ENCODE assay signal across 9 cellular contexts in the genomic region with DNA sequence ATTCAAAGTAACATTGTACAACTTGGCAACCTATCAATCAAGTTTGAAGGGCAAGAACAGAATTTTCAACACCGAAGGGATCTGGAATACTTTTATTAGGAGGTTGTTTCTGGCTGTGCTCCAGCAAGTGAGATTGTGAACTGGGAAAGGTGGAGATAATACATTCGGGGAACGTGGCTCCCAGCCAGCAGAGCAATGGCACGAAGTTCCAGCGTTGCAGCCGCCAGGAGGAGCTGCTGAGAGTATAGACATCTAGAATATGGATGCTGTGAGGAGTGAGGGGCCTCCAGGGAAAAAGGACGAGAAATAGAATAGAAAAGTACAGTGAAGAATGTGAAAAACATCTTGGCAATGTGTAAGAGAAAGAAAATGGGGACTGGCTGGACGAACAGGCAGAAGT.
DNase-seq lines count a peak whose midpoint lies in the region; ATAC-seq, FAIRE-seq and TF ChIP-seq lines count a peak whose summit lies in the region.
"Had no signal": no experiment of that assay in that cellular context is flagged by ENCODE, and none has a peak within 500 bp of the region (broad histone marks: within the 10 kb centered on the region; RNA-seq: fewer than 3 reads in every experiment).

No MANE protein-coding gene starts in this region.

- ATAC-seq in GM23338, result peak; percentile 58; the same call in 2 of the 3 replicates
- peak; percentile 67 for ATAC-seq in HepG2
- no peak for ATAC-seq in GM21515 (IDR thresholded peaks at IDR 0.05; ENCODE audit: unreplicated experiment)
- no peak for ATAC-seq in GM19397 (IDR thresholded peaks at IDR 0.05; ENCODE audit: unreplicated experiment)

- H4K20me1 ChIP-seq in GM23338 (replicated peaks; ENCODE audit: insufficient read depth), result no peaks in the 10 kb centered on the region
- H4K20me1 ChIP-seq in HepG2 (ENCODE audit: insufficient read depth, low read length), result no peaks in the 10 kb centered on the region

- H3K36me3 ChIP-seq in GM23338 (ENCODE audit: insufficient read depth) (no peaks in the 10 kb centered on the region), HepG2 (replicated peaks in 1 of 2; ENCODE audit: control insufficient read depth in 1 of 2, insufficient read depth in 2 of 2, low read length in 2 of 2) (no peaks in the 10 kb centered on the region)

- H3K9me3 Mint-ChIP-seq in GM23338, result peaks cover 89% of the 10 kb centered on the region

- no peaks in the 10 kb centered on the region for H3F3A ChIP-seq in GM23338 (replicated peaks; ENCODE audit: low read depth)

- no peak overlapping the region for H3K4me2 ChIP-seq in GM23338
- no peak overlapping the region for H3K4me2 ChIP-seq in HepG2 (ENCODE audit: low read depth, low read length)

- H3K79me2 ChIP-seq in GM23338 (replicated peaks; ENCODE audit: insufficient read depth), result no peaks in the 10 kb centered on the region
- no peaks in the 10 kb centered on the region for H3K79me2 ChIP-seq in HepG2 (ENCODE audit: insufficient read depth, low read length)

- TF ChIP-seq RAD21 in HepG2 (CRISPR knock-in tag; IDR thresholded peaks at IDR 0.05), result no peak

- no peak overlapping the region for H3K27ac Mint-ChIP-seq in GM23338

- in situ Hi-C loops in HepG2 (cut with HindIII; ENCODE audit: extremely low pct_ligation_motif_present, low pct_unique_long_range_greater_than_20kb), result loop anchor here (10.0 kb wide), 1 partner anchor 633 kb away; no protein-coding TSS in a partner anchor

- intact Hi-C loops in HepG2 (cut with micrococcal nuclease; ENCODE audit: unreplicated experiment), result no loop called here

- POLR2A ChIA-PET in HepG2 (lab: Yijun Ruan, JAX), result no interaction called here

- H3K9ac ChIP-seq in HepG2 (ENCODE audit: insufficient read depth, low read depth, low read length), result no peak overlapping the region

- no peak for TF ChIP-seq POLR2A in HepG2 (IDR thresholded peaks at IDR 0.05; ENCODE audit: insufficient read depth in 1 of 2, low read depth in 2 of 2, low read length in 2 of 2)

- WGBS in HepG2 (ENCODE audit: low lambda C conversion rate), result 4% methylated on average over 8 of the region's 8 CpGs

- no peaks in the 10 kb centered on the region for H3K9me2 ChIP-seq in GM23338 (ENCODE audit: insufficient read depth)

- no peak overlapping the region for H3K4me3 ChIP-seq in GM23338
- H3K4me3 ChIP-seq in HepG2 (replicated peaks in 1 of 3; ENCODE audit: insufficient read depth in 1 of 3, low read depth in 2 of 3, low read length in 3 of 3), result no peak overlapping the region
- H3K4me3 ChIP-seq: SK-N-MC had no signal

- FAIRE-seq in HepG2 (lab: Jason Lieb, UNC), result no peak

- H3K4me3 Mint-ChIP-seq in GM23338, result no peak overlapping the region

- peaks cover 27% of the 10 kb centered on the region for H3K36me3 Mint-ChIP-seq in GM23338 (ENCODE audit: low read depth)

- peak; percentile 1 for DNase-seq in COLO668 (lab: John Stamatoyannopoulos, UW; ENCODE audit: unreplicated experiment)
- peak; percentile 55 for DNase-seq in GM23338 (ENCODE audit: low spot score)
- peak; percentile 8 for DNase-seq in SK-N-DZ (ENCODE audit: low spot score)
- DNase-seq in HepG2 (ENCODE audit: low spot score), result peak; percentile 9
- no peak for DNase-seq in activated effector memory CD4-positive, alpha-beta T cell treated with anti-CD3 and anti-CD28 coated beads, Interleukin-2, amount 50 U/mL, for 16 hours
- DNase-seq in effector CD4-positive, alpha-beta T cell, result no peak

- TF ChIP-seq CTCF in GM23338 (conservative IDR thresholded peaks at IDR 0.05; ENCODE audit: low read depth in 2 of 2), result peak; percentile 49 to 51
- peak; percentile 62 for TF ChIP-seq CTCF in HepG2 (CRISPR knock-in tag; IDR thresholded peaks at IDR 0.05)

- H3K27ac ChIP-seq in GM23338 (ENCODE audit: low read depth) (no peak overlapping the region), HepG2 (ENCODE audit: extremely low read length, insufficient read depth, low read length) (no peak overlapping the region)
- H3K27ac ChIP-seq: SK-N-MC had no signal

- H3K27me3 ChIP-seq in GM23338 (ENCODE audit: insufficient read depth) (no peaks in the 10 kb centered on the region), HepG2 (ENCODE audit: control insufficient read depth in 1 of 2, insufficient read depth in 2 of 2, low read length in 2 of 2) (peaks cover 1 to 28% of the 10 kb centered on the region in 2 experiments; a peak in 3 of 5 replicates)

- H2AFZ ChIP-seq in GM23338 (no peak overlapping the region), HepG2 (ENCODE audit: low read length) (no peak overlapping the region)

- no peaks in the 10 kb centered on the region; the same call in 2 of the 3 replicates for H3K4me1 Mint-ChIP-seq in GM23338

- peaks cover 6% of the 10 kb centered on the region for H3K27me3 Mint-ChIP-seq in GM23338 (ENCODE audit: insufficient read depth, low read depth, poor library complexity)

- no peaks in the 10 kb centered on the region for H3K9me3 ChIP-seq in HepG2 (ENCODE audit: low read length)

- no TSS peak for BruUV-seq in HepG2 (replicated peaks; lab: Mats Ljungman, UMichigan)

- CTCF ChIA-PET in HepG2 (lab: Yijun Ruan, JAX; ENCODE audit: low intra/inter-chr PET ratio, low total read pairs), result interaction anchor here (0.7 kb wide), 1 partner anchor 633 kb away, joined by 4 read pairs; no protein-coding TSS in a partner anchor

- H3K4me1 ChIP-seq in GM23338 (ENCODE audit: insufficient read depth), result no peaks in the 10 kb centered on the region
- H3K4me1 ChIP-seq in HepG2 (ENCODE audit: insufficient read depth, low read length), result no peaks in the 10 kb centered on the region

- TF ChIP-seq EP300 in HepG2 (IDR thresholded peaks at IDR 0.05; ENCODE audit: low read depth in 2 of 2, low read length in 2 of 2) (no peak), HepG2 (CRISPR knock-in tag; IDR thresholded peaks at IDR 0.05; ENCODE audit: borderline replicate concordance) (no peak)

TF ChIP-seq in HepG2, 621 proteins besides CTCF, POLR2A, EP300 and RAD21:
- TF ChIP-seq SMC3 (IDR thresholded peaks at IDR 0.05; ENCODE audit: low read length), result peak; percentile 57; the same call in 1 of the 2 replicates
- peak; percentile 31; the same call in 1 of the 2 replicates for TF ChIP-seq STAG1 (CRISPR knock-in tag; IDR thresholded peaks at IDR 0.05)
- TF ChIP-seq ZNF274 (CRISPR knock-in tag; IDR thresholded peaks at IDR 0.05), result no peak
- peak; percentile 33 for TF ChIP-seq TEAD3 (CRISPR knock-in tag; optimal IDR thresholded peaks at IDR 0.05; ENCODE audit: borderline replicate concordance)
TF ChIP-seq in HepG2: peak in this region for 3.

Comparison
In these comparisons a context has a peak if more than half of its experiments do, and no peak if none do; other contexts are left out.
1. DNase-seq: peak in COLO668 (single experiment), GM23338 (single experiment), SK-N-DZ (single experiment) and HepG2 (single experiment); none in activated effector memory CD4-positive, alpha-beta T cell treated with anti-CD3 and anti-CD28 coated beads, Interleukin-2, amount 50 U/mL, for 16 hours (single experiment) and effector CD4-positive, alpha-beta T cell (single experiment).
2. ATAC-seq: peak in GM23338 (single experiment) and HepG2 (single experiment); none in GM21515 (single experiment) and GM19397 (single experiment).